28 cellular contexts compared by ENCODE assay signal in the genomic region with DNA sequence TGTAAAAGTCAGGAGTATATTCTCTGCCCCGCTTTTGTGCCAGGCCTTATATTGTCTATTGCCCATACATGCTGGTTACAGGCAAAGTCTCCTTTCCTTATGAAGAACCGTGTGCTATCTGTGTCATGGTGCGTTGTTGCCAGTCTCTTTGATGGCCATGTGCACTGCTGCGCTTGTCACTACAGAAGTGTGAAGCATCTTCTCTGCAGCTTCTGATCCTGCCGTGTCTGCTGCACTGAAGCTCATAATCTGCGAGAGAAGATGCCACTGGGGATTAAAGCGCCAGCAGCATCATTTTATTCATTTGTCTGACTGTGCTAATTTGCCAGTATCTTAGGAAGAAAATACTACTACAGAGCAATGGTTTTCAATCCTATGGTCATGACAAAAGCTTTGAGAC.
"Had no signal": no experiment of that assay in that cellular context is flagged by ENCODE, and none has a peak within 500 bp of the region (broad histone marks: within the 10 kb centered on the region; RNA-seq: fewer than 3 reads in every experiment).

No MANE protein-coding gene starts in this region.

- H3K9me3 ChIP-seq: ascending aorta had no signal

- H3K27me3 ChIP-seq: ascending aorta, cardiac muscle cell had no signal

- H3K27ac ChIP-seq: ascending aorta, cardiac muscle cell, VCaP had no signal

- DNase-seq: activated CD4-positive, alpha-beta memory T cell treated with anti-CD3 and anti-CD28 coated beads, Interleukin-2, amount 10 ng/mL, durations not matched to agents 7 days and 5 days; activated CD4-positive, alpha-beta T cell treated with anti-CD3 and anti-CD28 coated beads for 1 hour; activated CD4-positive, alpha-beta T cell treated with anti-CD3 and anti-CD28 coated beads for 36 hours; activated CD4-positive, alpha-beta T cell treated with anti-CD3 and anti-CD28 coated beads for 48 hours; activated CD4-positive, alpha-beta T cell treated with anti-CD3 and anti-CD28 coated beads, Interleukin-2, amount 10 ng/mL, durations not matched to agents 7 days and 5 days; activated CD4-positive, alpha-beta T cell treated with anti-CD3 and anti-CD28 coated beads, Interleukin-2, amount 50 U/mL, for 48 hours; activated CD4-positive, CD25-positive, alpha-beta regulatory T cell; activated CD8-positive, alpha-beta memory T cell treated with anti-CD3 and anti-CD28 coated beads for 24 hours; activated CD8-positive, alpha-beta memory T cell treated with anti-CD3 and anti-CD28 coated beads, Interleukin-2, amount 10 ng/mL, durations not matched to agents 7 days and 5 days; activated CD8-positive, alpha-beta memory T cell treated with anti-CD3 and anti-CD28 coated beads, Interleukin-2, amount 50 U/mL, for 48 hours; activated CD8-positive, alpha-beta T cell treated with anti-CD3 and anti-CD28 coated beads, Interleukin-2, amount 10 ng/mL, durations not matched to agents 7 days and 5 days; activated effector memory CD4-positive, alpha-beta T cell treated with Interleukin-2 at 50 U/mL for 16 hours; activated gamma-delta T cell; activated naive CD4-positive, alpha-beta T cell treated with anti-CD3 and anti-CD28 coated beads, Interleukin-2, amount 10 ng/mL, durations not matched to agents 7 days and 5 days; activated naive CD4-positive, alpha-beta T cell treated with Interleukin-2 at 50 U/mL for 16 hours; activated naive CD8-positive, alpha-beta T cell treated with anti-CD3 and anti-CD28 coated beads, Interleukin-2, amount 10 ng/mL, durations not matched to agents 7 days and 5 days; activated naive CD8-positive, alpha-beta T cell treated with anti-CD3 and anti-CD28 coated beads, Interleukin-2, amount 50 U/mL, for 24 hours; activated T-cell treated with anti-CD3 and anti-CD28 coated beads, Interleukin-2, amount 50 U/mL, for 24 hours; activated T-cell treated with anti-CD3 and anti-CD28 coated beads, Interleukin-2, amount 50 U/mL, for 48 hours; amygdala; caudate nucleus; cerebellar nuclear complex; T-helper 1 cell; T-helper 2 cell; T-helper 9 cell had no signal

- H3K4me3 ChIP-seq: ascending aorta, cardiac muscle cell had no signal

- H3K36me3 ChIP-seq: ascending aorta, cardiac muscle cell had no signal

- H3K4me1 ChIP-seq: ascending aorta had no signal
